ENCODE assay signal across 8 cellular contexts in the genomic region with DNA sequence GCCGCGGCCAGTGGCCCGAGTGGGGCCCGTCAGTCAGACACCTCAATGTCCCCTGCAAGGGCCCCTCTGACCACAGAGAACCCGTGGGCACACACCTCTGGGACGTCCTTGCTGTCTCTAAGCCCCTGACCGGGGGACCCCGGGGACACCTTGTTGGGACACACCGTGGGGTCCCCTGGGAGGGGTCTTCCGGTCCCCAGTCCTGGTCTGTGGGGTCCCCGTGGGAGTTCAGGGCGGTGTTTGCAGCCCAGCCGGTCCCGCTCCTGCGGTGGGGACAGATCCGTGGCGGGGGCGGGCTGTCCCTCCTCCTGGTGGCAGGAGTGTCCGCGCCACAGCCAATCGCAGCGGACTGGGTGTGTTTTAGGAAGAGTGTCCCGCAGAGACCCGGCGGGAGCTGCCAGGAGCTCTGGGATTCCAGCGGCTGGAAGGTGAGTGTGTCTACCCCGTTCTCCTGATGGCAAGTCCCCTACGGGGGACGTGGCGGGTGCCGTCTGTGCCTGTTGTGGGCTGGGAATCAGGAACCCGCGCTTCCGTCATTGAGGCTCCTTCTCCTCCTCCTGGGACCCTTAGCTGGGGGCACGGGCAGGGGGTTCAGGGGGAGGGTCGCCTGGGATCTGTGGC.
DNase-seq lines count a peak whose midpoint lies in the region; ATAC-seq and TF ChIP-seq lines count a peak whose summit lies in the region.

No MANE protein-coding gene starts in this region.

- no peaks in the 10 kb centered on the region for H3K36me3 Mint-ChIP-seq in activated T-cell treated with anti-CD3 and anti-CD28 coated beads, Interleukin-2, amount 50 U/mL, for 24 hours (ENCODE audit: low read depth)

- TF ChIP-seq CTCF in AG10803 (conservative IDR thresholded peaks at IDR 0.05; ENCODE audit: low read length) (no peak), foreskin fibroblast (IDR thresholded peaks at IDR 0.05; ENCODE audit: low read depth, low read length) (no peak), neutrophil (IDR thresholded peaks at IDR 0.05) (no peak)

- no peak overlapping the region for H3K27ac Mint-ChIP-seq in activated T-cell treated with anti-CD3 and anti-CD28 coated beads, Interleukin-2, amount 50 U/mL, for 24 hours

- H3K27ac ChIP-seq in HUES48 (ENCODE audit: low read depth, low read length) (no peak overlapping the region), neutrophil (no peak overlapping the region)

- H3K27me3 Mint-ChIP-seq in activated T-cell treated with anti-CD3 and anti-CD28 coated beads, Interleukin-2, amount 50 U/mL, for 24 hours = peaks cover 3% of the 10 kb centered on the region

- peaks cover 15% of the 10 kb centered on the region for H3K4me1 Mint-ChIP-seq in activated T-cell treated with anti-CD3 and anti-CD28 coated beads, Interleukin-2, amount 50 U/mL, for 24 hours (ENCODE audit: low read depth)

- H3K4me3 ChIP-seq in AG10803 (ENCODE audit: low read length) (peak overlapping the region; percentile 75), HUES48 (ENCODE audit: low read depth, low read length) (peak overlapping the region; percentile 72), foreskin fibroblast (ENCODE audit: low read depth in 1 of 2, low read length in 2 of 2) (peak overlapping the region; percentile 73 to 77), neutrophil (ENCODE audit: low read depth in 1 of 2, low read length in 1 of 2) (peak overlapping the region; percentile 72 to 75)

- H3K9ac ChIP-seq in HUES48 (ENCODE audit: low read depth, low read length) = peak overlapping the region; percentile 41; the same call in 1 of the 2 replicates

- peak; percentile 53 for DNase-seq in AG10803 (ENCODE audit: low read depth)
- DNase-seq in activated T-cell treated with anti-CD3 and anti-CD28 coated beads, Interleukin-2, amount 50 U/mL, for 24 hours = peak; percentile 72
- DNase-seq in foreskin fibroblast = peak; percentile 55 to 76
- no peak for DNase-seq in SIG-M5 treated with dmso at 0.1 percent for 504 hours (lab: John Stamatoyannopoulos, UW; ENCODE audit: unreplicated experiment)
- no peak for DNase-seq in GF-D8 (lab: John Stamatoyannopoulos, UW)

- ATAC-seq in GM19452 (IDR thresholded peaks at IDR 0.05; ENCODE audit: unreplicated experiment) = peak; percentile 75

- H3K4me3 Mint-ChIP-seq in activated T-cell treated with anti-CD3 and anti-CD28 coated beads, Interleukin-2, amount 50 U/mL, for 24 hours = peak overlapping the region; percentile 77

- H3K9me3 ChIP-seq in HUES48 (ENCODE audit: control insufficient read depth, insufficient read depth, low read length) (no peaks in the 10 kb centered on the region), neutrophil (no peaks in the 10 kb centered on the region)

- H3K9me3 Mint-ChIP-seq in activated T-cell treated with anti-CD3 and anti-CD28 coated beads, Interleukin-2, amount 50 U/mL, for 24 hours = no peaks in the 10 kb centered on the region

- H3K27me3 ChIP-seq in HUES48 (ENCODE audit: control insufficient read depth, insufficient read depth, low read length) = no peaks in the 10 kb centered on the region
- H3K27me3 ChIP-seq in neutrophil = peaks cover 9% of the 10 kb centered on the region

- H3K36me3 ChIP-seq in HUES48 (ENCODE audit: control insufficient read depth, insufficient read depth, low read length) (peaks cover 6% of the 10 kb centered on the region), neutrophil (no peaks in the 10 kb centered on the region)

- H3K4me1 ChIP-seq in HUES48 (ENCODE audit: control insufficient read depth, insufficient read depth, low read length) (peaks cover 16% of the 10 kb centered on the region), neutrophil (ENCODE audit: control insufficient read depth in 1 of 2, insufficient read depth in 1 of 2, low read depth in 1 of 2, low read length in 1 of 2) (peaks cover 18% of the 10 kb centered on the region in 2 experiments)

Comparison
In these comparisons a context has a peak if more than half of its experiments do, and no peak if none do; other contexts are left out.
1. DNase-seq: peak in AG10803 (single experiment), activated T-cell treated with anti-CD3 and anti-CD28 coated beads, Interleukin-2, amount 50 U/mL, for 24 hours (single experiment) and foreskin fibroblast (2 of 2); none in SIG-M5 treated with dmso at 0.1 percent for 504 hours (single experiment) and GF-D8 (single experiment).
2. Peak in every context shown above with its lines, with median percentiles within 50 percentile points of each other: H3K4me3 ChIP-seq.